In genomic region chr12:14946856-14947255, GRCh38 we compare ENCODE assay signal across 20 cellular contexts. TPM values are rescaled to one million over a fixed set of nuclear protein-coding genes. Genes with fewer than 3 reads are reported as not detected.
DNase-seq lines count a peak whose midpoint lies in the region; ATAC-seq and TF ChIP-seq lines count a peak whose summit lies in the region.
"Had no signal": no experiment of that assay in that cellular context is flagged by ENCODE, and none has a peak within 500 bp of the region (broad histone marks: within the 10 kb centered on the region; RNA-seq: fewer than 3 reads in every experiment).

No MANE protein-coding gene starts in this region.

- H3K4me3 Mint-ChIP-seq in activated naive CD4-positive, alpha-beta T cell treated with anti-CD3 and anti-CD28 coated beads for 36 hours, result peak overlapping the region; percentile 68
- H3K4me3 Mint-ChIP-seq in activated CD8-positive, alpha-beta T cell treated with anti-CD3 and anti-CD28 coated beads, Interleukin-2, amount 10 ng/mL, durations not matched to agents 7 days and 5 days, result no peak overlapping the region
- H3K4me3 Mint-ChIP-seq: neural progenitor cell, WTC11 had no signal

- no peaks in the 10 kb centered on the region for H3K27me3 ChIP-seq in left lung
- H3K27me3 ChIP-seq in upper lobe of right lung, result no peaks in the 10 kb centered on the region
- no peaks in the 10 kb centered on the region for H3K27me3 ChIP-seq in adrenal gland
- H3K27me3 ChIP-seq: gastroesophageal sphincter, neural progenitor cell had no signal

- peak overlapping the region in 1 of 2 donors; percentile 98 for H3K27ac ChIP-seq in left lung
- H3K27ac ChIP-seq in upper lobe of right lung, result peak overlapping the region; percentile 24
- no peak overlapping the region for H3K27ac ChIP-seq in adrenal gland
- H3K27ac ChIP-seq: neural progenitor cell had no signal

- H3K36me3 ChIP-seq in left lung (peaks cover 0 to 82% of the 10 kb centered on the region in 2 donors), upper lobe of right lung (peaks cover 72% of the 10 kb centered on the region), adrenal gland (replicated peaks in 1 of 2) (peaks cover 0 to 33% of the 10 kb centered on the region in 2 donors)
- H3K36me3 ChIP-seq: neural progenitor cell had no signal

- H3K9me3 ChIP-seq in left lung, result no peaks in the 10 kb centered on the region
- H3K9me3 ChIP-seq in upper lobe of right lung, result no peaks in the 10 kb centered on the region
- H3K9me3 ChIP-seq in adrenal gland (replicated peaks in 1 of 3), result no peaks in the 10 kb centered on the region
- H3K9me3 ChIP-seq: gastroesophageal sphincter had no signal

- TF ChIP-seq POLR2A in adrenal gland (IDR thresholded peaks at IDR 0.05), result no peak

- TF ChIP-seq CTCF in left lung (IDR thresholded peaks at IDR 0.05) (no peak), upper lobe of right lung (IDR thresholded peaks at IDR 0.05) (no peak), adrenal gland (IDR thresholded peaks at IDR 0.05) (no peak)

- ATAC-seq in activated CD8-positive, alpha-beta T cell treated with anti-CD3 and anti-CD28 coated beads, Interleukin-2, amount 10 ng/mL, durations not matched to agents 7 days and 5 days, result no peak
- ATAC-seq in left lung (peak; percentile 43), upper lobe of right lung (no peak), Right ventricle myocardium inferior (no peak)
- ATAC-seq: gastroesophageal sphincter, HepG2, WTC11 had no signal

- H3K27me3 Mint-ChIP-seq in activated naive CD4-positive, alpha-beta T cell treated with anti-CD3 and anti-CD28 coated beads for 36 hours (ENCODE audit: low read depth), result no peaks in the 10 kb centered on the region
- no peaks in the 10 kb centered on the region for H3K27me3 Mint-ChIP-seq in activated CD8-positive, alpha-beta T cell treated with anti-CD3 and anti-CD28 coated beads, Interleukin-2, amount 10 ng/mL, durations not matched to agents 7 days and 5 days (ENCODE audit: low read depth)

- POLR2A ChIA-PET in activated CD8-positive, alpha-beta T cell treated with anti-CD3 and anti-CD28 coated beads, Interleukin-2, amount 10 ng/mL, durations not matched to agents 7 days and 5 days (lab: Charles Lee), result interaction anchor here (0.6 to 2.9 kb wide), 6 partner anchors 9 to 176 kb away, joined by 3 to 16 read pairs (median 6); partner anchors contain the start of genes ARHGDIB and ERP27

- DNase-seq in activated naive CD4-positive, alpha-beta T cell treated with anti-CD3 and anti-CD28 coated beads for 36 hours, result no peak
- no peak for DNase-seq in activated naive CD4-positive, alpha-beta T cell treated with anti-CD3 and anti-CD28 coated beads, Interleukin-2, amount 50 U/mL, for 16 hours
- DNase-seq in activated CD8-positive, alpha-beta T cell treated with anti-CD3 and anti-CD28 coated beads, Interleukin-2, amount 10 ng/mL, durations not matched to agents 7 days and 5 days, result no peak
- no peak for DNase-seq in left lung
- DNase-seq in upper lobe of right lung, result no peak
- DNase-seq in adrenal gland, result no peak
- DNase-seq in NCI-H1105 treated with DMSO at 0.1 percent for 48 hours (lab: John Stamatoyannopoulos, UW), result no peak
- no peak for DNase-seq in Right ventricle myocardium inferior (ENCODE audit: missing footprints)
- DNase-seq: NCI-H187, NCI-H748 treated with DMSO at 0.1 percent for 48 hours, SIG-M5, small intestine had no signal

- intact Hi-C loops in activated naive CD4-positive, alpha-beta T cell treated with anti-CD3 and anti-CD28 coated beads for 36 hours (cut with micrococcal nuclease), result loop anchor here (5.0 kb wide), 1 partner anchor 35 kb away; no protein-coding TSS in a partner anchor
- intact Hi-C loops in left lung (cut with DNase I), result no loop called here
- intact Hi-C loops in upper lobe of right lung (cut with DNase I), result no loop called here
- intact Hi-C loops in adrenal gland (cut with DNase I), result no loop called here
- intact Hi-C loops in Right ventricle myocardium inferior (cut with DNase I), result no loop called here

- H3K4me1 ChIP-seq in left lung, result peaks cover 18 to 62% of the 10 kb centered on the region in 2 donors
- peaks cover 58% of the 10 kb centered on the region for H3K4me1 ChIP-seq in upper lobe of right lung
- H3K4me1 ChIP-seq in adrenal gland (replicated peaks in 1 of 2), result peaks cover 0 to 31% of the 10 kb centered on the region in 2 donors

- 69 to 90% (median 86%) methylated on average over 1 of the region's 1 CpG for WGBS in adrenal gland, 4 donors

- peak overlapping the region; percentile 95 for H3K27ac Mint-ChIP-seq in activated naive CD4-positive, alpha-beta T cell treated with anti-CD3 and anti-CD28 coated beads for 36 hours
- peak overlapping the region; percentile 68 for H3K27ac Mint-ChIP-seq in activated CD8-positive, alpha-beta T cell treated with anti-CD3 and anti-CD28 coated beads, Interleukin-2, amount 10 ng/mL, durations not matched to agents 7 days and 5 days
- H3K27ac Mint-ChIP-seq: WTC11 had no signal

- H3K4me3 ChIP-seq in left lung (no peak overlapping the region), upper lobe of right lung (no peak overlapping the region), adrenal gland (no peak overlapping the region)
- H3K4me3 ChIP-seq: gastroesophageal sphincter, neural progenitor cell had no signal

- no peaks in the 10 kb centered on the region for H3K9me3 Mint-ChIP-seq in activated naive CD4-positive, alpha-beta T cell treated with anti-CD3 and anti-CD28 coated beads for 36 hours
- no peaks in the 10 kb centered on the region for H3K9me3 Mint-ChIP-seq in activated CD8-positive, alpha-beta T cell treated with anti-CD3 and anti-CD28 coated beads, Interleukin-2, amount 10 ng/mL, durations not matched to agents 7 days and 5 days (ENCODE audit: insufficient read depth)
- H3K9me3 Mint-ChIP-seq: neural progenitor cell, WTC11 had no signal

- peaks cover 65% of the 10 kb centered on the region for H3K4me1 Mint-ChIP-seq in activated naive CD4-positive, alpha-beta T cell treated with anti-CD3 and anti-CD28 coated beads for 36 hours (ENCODE audit: low read depth)
- peaks cover 73% of the 10 kb centered on the region for H3K4me1 Mint-ChIP-seq in activated CD8-positive, alpha-beta T cell treated with anti-CD3 and anti-CD28 coated beads, Interleukin-2, amount 10 ng/mL, durations not matched to agents 7 days and 5 days (ENCODE audit: low read depth)

- CTCF ChIA-PET in activated naive CD4-positive, alpha-beta T cell treated with anti-CD3 and anti-CD28 coated beads for 36 hours (lab: Charles Lee), result no interaction called here
- CTCF ChIA-PET in activated CD8-positive, alpha-beta T cell treated with anti-CD3 and anti-CD28 coated beads, Interleukin-2, amount 10 ng/mL, durations not matched to agents 7 days and 5 days (lab: Charles Lee), result interaction anchor here (1.0 kb wide), 1 partner anchor 10 kb away, joined by 7 read pairs; no protein-coding TSS in a partner anchor

- peaks cover 74% of the 10 kb centered on the region for H3K36me3 Mint-ChIP-seq in activated naive CD4-positive, alpha-beta T cell treated with anti-CD3 and anti-CD28 coated beads for 36 hours (ENCODE audit: low read depth)
- H3K36me3 Mint-ChIP-seq in activated CD8-positive, alpha-beta T cell treated with anti-CD3 and anti-CD28 coated beads, Interleukin-2, amount 10 ng/mL, durations not matched to agents 7 days and 5 days (ENCODE audit: low read depth), result peaks cover 89% of the 10 kb centered on the region
- H3K36me3 Mint-ChIP-seq: neural progenitor cell, WTC11 had no signal

RNA-seq across cellular contexts. Expression of gene ERP27, which starts 8.5 kb away (rescaled TPM):
- 1 to 10 TPM; 1.0 to 1.2 TPM for total RNA-seq in activated naive CD4-positive, alpha-beta T cell treated with anti-CD3 and anti-CD28 coated beads for 36 hours
- total RNA-seq in activated CD8-positive, alpha-beta T cell treated with anti-CD3 and anti-CD28 coated beads, Interleukin-2, amount 10 ng/mL, durations not matched to agents 7 days and 5 days, result 1 to 10 TPM; 7.9 to 8.7 TPM
- total RNA-seq in left lung (10 to 100 TPM in 1 of 2 donors, 1 to 10 TPM in 1; 5.3 to 16.2 TPM), upper lobe of right lung (9.7 TPM), adrenal gland (1 to 10 TPM in 4 of 8 donors, under 1 TPM in 2, not detected in 2; 0.18 to 2.3 (median 1.1) TPM), Right ventricle myocardium inferior (0.19 TPM)
- polyA plus RNA-seq in adrenal gland, result 1 to 10 TPM in 2 of 3 donors, under 1 TPM in 1; 0.34 to 3.0 (median 1.2) TPM
- total RNA-seq: H4, WTC11 had no signal

RNA-seq across cellular contexts. Expression of gene ARHGDIB, which starts 14.5 kb away (rescaled TPM):
- total RNA-seq in activated naive CD4-positive, alpha-beta T cell treated with anti-CD3 and anti-CD28 coated beads for 36 hours, result 100 to 1,000 TPM; 663 to 730 TPM
- 1,000 to 10,000 TPM; 1,528 to 1,576 TPM for total RNA-seq in activated CD8-positive, alpha-beta T cell treated with anti-CD3 and anti-CD28 coated beads, Interleukin-2, amount 10 ng/mL, durations not matched to agents 7 days and 5 days
- total RNA-seq in left lung (100 to 1,000 TPM; 168 to 314 TPM), upper lobe of right lung (228 TPM), adrenal gland (100 to 1,000 TPM in 5 of 8 donors, 10 to 100 TPM in 3; 72.7 to 196 (median 109) TPM), Right ventricle myocardium inferior (72.1 TPM)
- 100 to 1,000 TPM; 157 to 190 (median 165) TPM for polyA plus RNA-seq in adrenal gland

RNA-seq across cellular contexts. Expression of gene PDE6H, which starts 26.0 kb away (rescaled TPM):
- total RNA-seq in activated naive CD4-positive, alpha-beta T cell treated with anti-CD3 and anti-CD28 coated beads for 36 hours, result not detected
- total RNA-seq in activated CD8-positive, alpha-beta T cell treated with anti-CD3 and anti-CD28 coated beads, Interleukin-2, amount 10 ng/mL, durations not matched to agents 7 days and 5 days, result under 1 TPM in 1 of 2 experiments, not detected in 1; 0.40 TPM
- total RNA-seq in left lung, result not detected
- not detected for total RNA-seq in upper lobe of right lung
- total RNA-seq in adrenal gland, result 1 to 10 TPM in 1 of 8 donors, not detected in 7; 5.9 TPM
- polyA plus RNA-seq in adrenal gland, result 1 to 10 TPM in 1 of 3 donors, under 1 TPM in 1, not detected in 1; 0.48 to 1.9 TPM
- not detected for total RNA-seq in Right ventricle myocardium inferior
- total RNA-seq: gastroesophageal sphincter, H4, HepG2, kidney epithelial cell, urinary bladder, WTC11 had no signal
- polyA plus RNA-seq: adipose tissue, HepG2, small intestine, urinary bladder had no signal
